In genomic region chr13:32225494-32225931, GRCh38 we compare ENCODE assay signal across 16 cellular contexts.
DNase-seq lines count a peak whose midpoint lies in the region; ATAC-seq and TF ChIP-seq lines count a peak whose summit lies in the region.
"Had no signal": no experiment of that assay in that cellular context is flagged by ENCODE, and none has a peak within 500 bp of the region (broad histone marks: within the 10 kb centered on the region; RNA-seq: fewer than 3 reads in every experiment).

No MANE protein-coding gene starts in this region.

- POLR2A ChIA-PET in SK-N-SH (lab: Yijun Ruan, JAX): no interaction called here

- no peak for TF ChIP-seq POLR2A in esophagus muscularis mucosa (IDR thresholded peaks at IDR 0.05; ENCODE audit: low read depth)

- H3K36me3 Mint-ChIP-seq in nephron (ENCODE audit: low read depth): peaks cover 21% of the 10 kb centered on the region

- no peaks in the 10 kb centered on the region for H3F3A ChIP-seq in SK-N-SH (replicated peaks; ENCODE audit: insufficient read depth)

- H3K4me1 Mint-ChIP-seq in nephron: peaks cover 24% of the 10 kb centered on the region
- H3K4me1 Mint-ChIP-seq: activated T-helper 17 cell treated with anti-CD3 and anti-CD28 coated beads, Interleukin-2, amount 50 U/mL, for 72 hours; IgD-negative memory B cell had no signal

- DNase-seq in AG09309 (ENCODE audit: low read depth) (peak; percentile 71), LHCN-M2 (ENCODE audit: low read depth) (peak; percentile 78), esophagus muscularis mucosa (ENCODE audit: extremely low spot score) (peak; percentile 62), cortex of kidney (lab: John Stamatoyannopoulos, UW) (no peak), NCI-H345 treated with DMSO at 0.1 percent for 48 hours (lab: John Stamatoyannopoulos, UW; ENCODE audit: unreplicated experiment) (no peak), SK-N-SH (no peak)
- DNase-seq: activated CD4-positive, alpha-beta T cell treated with anti-CD3 and anti-CD28 coated beads, Interleukin-2, amount 50 U/mL, for 48 hours; AML-193; DMS153; NCI-H1436; NCI-H748 treated with DMSO at 0.1 percent for 48 hours had no signal

- TF ChIP-seq EP300 in esophagus muscularis mucosa (IDR thresholded peaks at IDR 0.05) (no peak), SK-N-SH (IDR thresholded peaks at IDR 0.05; ENCODE audit: borderline replicate concordance in 1 of 2, low read depth in 1 of 2, low read length in 1 of 2) (no peak)

- H4K20me1 ChIP-seq in SK-N-SH (ENCODE audit: insufficient read depth): no peaks in the 10 kb centered on the region

- H3K9ac ChIP-seq in SK-N-SH: no peak overlapping the region

- H3K9me3 ChIP-seq in esophagus muscularis mucosa (no peaks in the 10 kb centered on the region), SK-N-SH (no peaks in the 10 kb centered on the region)

- H3K27ac Mint-ChIP-seq in nephron: peak overlapping the region; percentile 26 to 81 (median 58)
- H3K27ac Mint-ChIP-seq: IgD-negative memory B cell had no signal

- 47% methylated on average over 5 of the region's 5 CpGs for WGBS in esophagus muscularis mucosa
- 82% methylated on average over 5 of the region's 5 CpGs for WGBS in SK-N-SH (ENCODE audit: low lambda C conversion rate)

- H3K4me2 ChIP-seq in SK-N-SH: no peak overlapping the region

- intact Hi-C loops in esophagus muscularis mucosa (cut with DNase I): no loop called here

- TF ChIP-seq CTCF in AG09309 (IDR thresholded peaks at IDR 0.05; ENCODE audit: control insufficient read depth, insufficient read depth, low read depth, low read length, missing control alignments): no peak
- TF ChIP-seq CTCF in esophagus muscularis mucosa (IDR thresholded peaks at IDR 0.05): no peak
- no peak for TF ChIP-seq CTCF in nephron (IDR thresholded peaks at IDR 0.05; ENCODE audit: unreplicated experiment in 3 of 3)
- no peak for TF ChIP-seq CTCF in SK-N-SH (IDR thresholded peaks at IDR 0.05)

- ATAC-seq in GM21619 (IDR thresholded peaks at IDR 0.05; ENCODE audit: unreplicated experiment): no peak
- ATAC-seq: activated T-helper 17 cell treated with anti-CD3 and anti-CD28 coated beads, Interleukin-2, amount 50 U/mL, for 72 hours had no signal

- H3K27ac ChIP-seq in esophagus muscularis mucosa (replicated peaks in 1 of 4) (peak overlapping the region; percentile 45 to 69 (median 58)), SK-N-SH (ENCODE audit: low read depth in 2 of 2, low read length in 1 of 2) (peak overlapping the region in 1 of 2 experiments; percentile 29; a peak in 1 of 4 replicates)

- H3K4me3 ChIP-seq in AG09309 (ENCODE audit: control insufficient read depth, low read depth, low read length) (no peak overlapping the region), esophagus muscularis mucosa (no peak overlapping the region), SK-N-SH (ENCODE audit: low read depth in 2 of 2, low read length in 1 of 2) (no peak overlapping the region)

- no peaks in the 10 kb centered on the region for H3K27me3 Mint-ChIP-seq in nephron (ENCODE audit: low read depth)
- H3K27me3 Mint-ChIP-seq: activated T-helper 17 cell treated with anti-CD3 and anti-CD28 coated beads, Interleukin-2, amount 50 U/mL, for 72 hours; brain; IgD-negative memory B cell had no signal

- no peak overlapping the region for H2AFZ ChIP-seq in SK-N-SH (ENCODE audit: low read depth)

- TF ChIP-seq RAD21 in SK-N-SH (IDR thresholded peaks at IDR 0.05; ENCODE audit: low read length): no peak

- H3K79me2 ChIP-seq in SK-N-SH (ENCODE audit: insufficient read depth): no peaks in the 10 kb centered on the region

- H3K9me2 ChIP-seq in SK-N-SH: no peaks in the 10 kb centered on the region

- CTCF ChIA-PET in SK-N-SH (lab: Yijun Ruan, JAX): interaction anchor here (1.4 kb wide), 1 partner anchor 10 kb away, joined by 6 read pairs; no protein-coding TSS in a partner anchor

- no peaks in the 10 kb centered on the region for H3K9me3 Mint-ChIP-seq in nephron
- H3K9me3 Mint-ChIP-seq: activated T-helper 17 cell treated with anti-CD3 and anti-CD28 coated beads, Interleukin-2, amount 50 U/mL, for 72 hours; brain; IgD-negative memory B cell had no signal

- H3K27me3 ChIP-seq in esophagus muscularis mucosa (no peaks in the 10 kb centered on the region), SK-N-SH (ENCODE audit: insufficient read depth) (no peaks in the 10 kb centered on the region)

- H3K36me3 ChIP-seq in esophagus muscularis mucosa (peaks cover 0 to 76% (median 12%) of the 10 kb centered on the region in 4 donors), SK-N-SH (replicated peaks in 1 of 2; ENCODE audit: control insufficient read depth in 1 of 2, insufficient read depth in 2 of 2, low read length in 1 of 2) (no peaks in the 10 kb centered on the region)

- peaks cover 0 to 33% (median 26%) of the 10 kb centered on the region in 4 donors for H3K4me1 ChIP-seq in esophagus muscularis mucosa
- peaks cover 5 to 8% of the 10 kb centered on the region in 2 experiments; a peak in 3 of 4 replicates for H3K4me1 ChIP-seq in SK-N-SH (ENCODE audit: control insufficient read depth in 1 of 2, insufficient read depth in 2 of 2, low read depth in 1 of 2, low read length in 1 of 2)

- H3K4me3 Mint-ChIP-seq in nephron: no peak overlapping the region
- H3K4me3 Mint-ChIP-seq: activated T-helper 17 cell treated with anti-CD3 and anti-CD28 coated beads, Interleukin-2, amount 50 U/mL, for 72 hours; brain; IgD-negative memory B cell had no signal

TF ChIP-seq in SK-N-SH, 30 proteins besides CTCF, POLR2A, EP300 and RAD21:
- TF ChIP-seq FOXJ3 (CRISPR knock-in tag; IDR thresholded peaks at IDR 0.05) (no peak), POLR2AphosphoS5 (IDR thresholded peaks at IDR 0.05; ENCODE audit: low read depth, low read length) (no peak), RCOR1 (IDR thresholded peaks at IDR 0.05; ENCODE audit: low read length) (no peak), NRF1 (IDR thresholded peaks at IDR 0.05; ENCODE audit: low read depth, low read length) (no peak), TEAD4 (IDR thresholded peaks at IDR 0.05; ENCODE audit: borderline replicate concordance, insufficient read depth) (no peak), YY1 (IDR thresholded peaks at IDR 0.05; ENCODE audit: low read depth) (no peak), SMC3 (IDR thresholded peaks at IDR 0.05; ENCODE audit: low read depth, low read length) (no peak), JUND (IDR thresholded peaks at IDR 0.05) (no peak)

Comparison
In these comparisons a context has a peak if more than half of its experiments do, and no peak if none do; other contexts are left out.
1. DNase-seq: peak in AG09309 (single experiment), LHCN-M2 (single experiment) and esophagus muscularis mucosa (single experiment); none in cortex of kidney (single experiment), NCI-H345 treated with DMSO at 0.1 percent for 48 hours (single experiment) and SK-N-SH (single experiment).